ENCODE assay signal across 8 cellular contexts in genomic region chr1:7770939-7771672, GRCh38. TPM values are rescaled to one million over a fixed set of nuclear protein-coding genes. Genes with fewer than 3 reads are reported as not detected.
DNase-seq lines count a peak whose midpoint lies in the region; ATAC-seq and TF ChIP-seq lines count a peak whose summit lies in the region.

Gene VAMP3 (plus strand): TSS chr1:7771296. CDS start chr1:7771384, 88 bp downstream.

- H2AFZ ChIP-seq in ACC112 (ENCODE audit: low read length, unreplicated experiment) = peak within 1 kb of the TSS; percentile 98

- H3K4me3 ChIP-seq in ACC112 (ENCODE audit: low read depth, low read length) = peak within 1 kb of the TSS; percentile 96
- H3K4me3 ChIP-seq in dorsolateral prefrontal cortex = peak within 1 kb of the TSS; percentile 72 to 98 (median 90)
- peak within 1 kb of the TSS; percentile 99 for H3K4me3 ChIP-seq in lower leg skin (ENCODE audit: low read depth, poor library complexity, severe bottlenecking)

- peak; percentile 72 for ATAC-seq in HG03095 (IDR thresholded peaks at IDR 0.05; ENCODE audit: unreplicated experiment)

- DNase-seq in NCI-H748 (lab: John Stamatoyannopoulos, UW; ENCODE audit: unreplicated experiment) (peak; percentile 65), dorsolateral prefrontal cortex (peak; percentile 72 to 92 (median 86)), lower leg skin (ENCODE audit: low spot score in 2 of 2) (peak; percentile 83 to 98)
- peak; percentile 88 to 91 for DNase-seq in activated CD4-positive, alpha-beta T cell treated with anti-CD3 and anti-CD28 coated beads, Interleukin-2, amount 50 U/mL, for 48 hours
- peak; percentile 79 to 93 for DNase-seq in stimulated activated CD4-positive, alpha-beta T cell treated with anti-CD3 and anti-CD28 coated beads, Interleukin-4, amount 100 ng/mL, for 48 hours (ENCODE audit: low read depth in 2 of 2)

- TF ChIP-seq CTCF in dorsolateral prefrontal cortex (IDR thresholded peaks at IDR 0.05 in 54 of 56, conservative IDR thresholded peaks at IDR 0.05 in 2 of 56; ENCODE audit: low read depth in 1 of 56, partially characterized antibody in 56 of 56) (peak in 11 of 56 donors; percentile 10 to 37 (median 18)), lower leg skin (IDR thresholded peaks at IDR 0.05) (no peak)

- intact Hi-C loops in dorsolateral prefrontal cortex (cut with DNase I) (loop anchor here (1.0 to 5.0 kb wide), 2 partner anchors 12 to 89 kb away; no protein-coding TSS in a partner anchor), lower leg skin (cut with DNase I; ENCODE audit: low total_unique reads) (no loop called here)

- peaks cover 14% of the 10 kb centered on the region for H3K36me3 ChIP-seq in ACC112 (ENCODE audit: insufficient read depth, low read length)

- H3K27me3 ChIP-seq in ACC112 (ENCODE audit: insufficient read depth, low read length) = no peaks in the 10 kb centered on the region; the same call in 1 of the 2 replicates
- H3K27me3 ChIP-seq in dorsolateral prefrontal cortex = no peaks in the 10 kb centered on the region

- H3K27ac ChIP-seq in ACC112 (ENCODE audit: low read depth, low read length) = peak within 1 kb of the TSS; percentile 80
- H3K27ac ChIP-seq in dorsolateral prefrontal cortex = peak within 1 kb of the TSS; percentile 72 to 97 (median 92)

- TF ChIP-seq POLR2A in GM18526 (IDR thresholded peaks at IDR 0.05; ENCODE audit: extremely low read depth, insufficient read length) (peak; percentile 52), lower leg skin (IDR thresholded peaks at IDR 0.05) (no peak)

- WGBS in lower leg skin, 2 donors = 0 to 3% methylated on average over 12 to 33 of the region's 87 CpGs

- peaks cover 5% of the 10 kb centered on the region for H3K4me1 ChIP-seq in ACC112 (ENCODE audit: control insufficient read depth, insufficient read depth, low read length, unreplicated experiment)

- H3K79me2 ChIP-seq in ACC112 (ENCODE audit: control insufficient read depth, insufficient read depth, low read length, unreplicated experiment) = peaks cover 40% of the 10 kb centered on the region

RNA-seq across cellular contexts. Expression of gene VAMP3, which starts in this region (rescaled TPM):
- 100 to 1,000 TPM in 29 of 120 experiments, 10 to 100 TPM in 91; 51.7 to 189 (median 84.7) TPM for total RNA-seq in dorsolateral prefrontal cortex
- total RNA-seq in lower leg skin = 100 to 1,000 TPM in 1 of 4 donors, 10 to 100 TPM in 3; 64.4 to 133 (median 88.7) TPM

Comparison
In these comparisons a context has a peak if more than half of its experiments do, and no peak if none do; other contexts are left out.
1. Peak in every context shown above with its lines: DNase-seq, ATAC-seq, H3K4me3 ChIP-seq and H3K27ac ChIP-seq.